In the genomic region with DNA sequence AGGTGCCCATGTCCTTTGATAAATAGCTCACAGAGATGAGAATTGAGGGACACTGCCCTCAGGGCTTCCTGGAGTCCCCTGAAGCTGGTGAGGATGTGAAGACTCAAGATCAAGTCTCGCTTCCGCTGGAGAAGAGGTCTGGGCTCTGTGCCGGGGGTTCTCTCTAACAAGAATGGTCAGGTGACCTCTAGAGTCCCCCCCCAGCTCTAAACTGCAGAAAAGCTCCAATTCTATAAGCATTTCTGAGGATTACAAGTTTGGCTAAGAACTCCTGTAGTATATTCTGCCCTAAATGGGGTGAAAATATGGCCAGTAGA, we compare ENCODE assay signal across 10 cellular contexts. TPM values are rescaled to one million over a fixed set of nuclear protein-coding genes. Genes with fewer than 3 reads are reported as not detected.
DNase-seq lines count a peak whose midpoint lies in the region; ATAC-seq and TF ChIP-seq lines count a peak whose summit lies in the region.
"Had no signal": no experiment of that assay in that cellular context is flagged by ENCODE, and none has a peak within 500 bp of the region (broad histone marks: within the 10 kb centered on the region; RNA-seq: fewer than 3 reads in every experiment).

No MANE protein-coding gene starts in this region.

- H3K27ac Mint-ChIP-seq in CD14-positive monocyte: peak overlapping the region; percentile 88 to 98 (median 96)

- H3K79me1 ChIP-seq in trophoblast cell (ENCODE audit: low read length): no peaks in the 10 kb centered on the region

- H3K4ac ChIP-seq in trophoblast cell (ENCODE audit: low read depth, low read length): no peak overlapping the region

- no peak for ATAC-seq in HG02938 (IDR thresholded peaks at IDR 0.05; ENCODE audit: unreplicated experiment)

- H4K91ac ChIP-seq in trophoblast cell (ENCODE audit: low read depth, low read length): no peak overlapping the region

- H2BK5ac ChIP-seq in trophoblast cell (ENCODE audit: low read depth, low read length, poor library complexity): no peak overlapping the region

- peak overlapping the region; percentile 52 to 78 for H3K4me3 Mint-ChIP-seq in CD14-positive monocyte

- no peak for DNase-seq in CD14-positive monocyte (ENCODE audit: low spot score)
- no peak for DNase-seq in dorsolateral prefrontal cortex
- no peak for DNase-seq in trophoblast cell
- DNase-seq in NCI-H2196 (lab: John Stamatoyannopoulos, UW; ENCODE audit: unreplicated experiment): no peak
- no peak for DNase-seq in G401 (ENCODE audit: low spot score)
- no peak for DNase-seq in GM03348 (ENCODE audit: low spot score)
- DNase-seq: glutamatergic neuron, MG63 had no signal

- intact Hi-C loops in CD14-positive monocyte (cut with micrococcal nuclease): loop anchor here in 1 of 2 donors (1.0 to 10.0 kb wide), 2 partner anchors 9 to 136 kb away; a partner anchor contains a TSS
- intact Hi-C loops in dorsolateral prefrontal cortex (cut with DNase I): no loop called here

- no peaks in the 10 kb centered on the region for H4K20me1 ChIP-seq in OCI-LY3 (ENCODE audit: insufficient read depth, low read length)

- no CpG with 5 or more reads among the region's 3 CpGs for WGBS in trophoblast cell (ENCODE audit: extremely low coverage, insufficient coverage, insufficient read length)

- H3K36me3 ChIP-seq in OCI-LY3 (replicated peaks; ENCODE audit: low read depth, low read length) (peaks cover 13% of the 10 kb centered on the region), trophoblast cell (ENCODE audit: control insufficient read depth in 1 of 2, insufficient read depth in 2 of 2, low read length in 2 of 2) (no peaks in the 10 kb centered on the region)

- H3K27me3 ChIP-seq in OCI-LY3 (ENCODE audit: low read depth, low read length): no peaks in the 10 kb centered on the region
- no peaks in the 10 kb centered on the region for H3K27me3 ChIP-seq in dorsolateral prefrontal cortex
- H3K27me3 ChIP-seq in trophoblast cell (ENCODE audit: insufficient read depth, low read length): no peaks in the 10 kb centered on the region
- H3K27me3 ChIP-seq: MG63 had no signal

- peak overlapping the region; percentile 78 for H3K9ac ChIP-seq in OCI-LY3 (ENCODE audit: low read length)
- no peak overlapping the region for H3K9ac ChIP-seq in trophoblast cell (ENCODE audit: low read length)

- H3K18ac ChIP-seq in trophoblast cell (ENCODE audit: low read length): peak overlapping the region; percentile 22

- in situ Hi-C loops in G401 (cut with HindIII; ENCODE audit: low sequenced_read_pairs): no loop called here

- no peak overlapping the region for H4K8ac ChIP-seq in trophoblast cell (ENCODE audit: low read depth, low read length)

- no peak overlapping the region for H4K12ac ChIP-seq in trophoblast cell (ENCODE audit: low read depth, low read length)

- H3K4me1 Mint-ChIP-seq in CD14-positive monocyte: peaks cover 69% of the 10 kb centered on the region

- peak overlapping the region; percentile 60 for H3K4me2 ChIP-seq in OCI-LY3 (ENCODE audit: low read length)
- no peak overlapping the region for H3K4me2 ChIP-seq in trophoblast cell (ENCODE audit: low read length)

- no peaks in the 10 kb centered on the region for H3K9me3 Mint-ChIP-seq in CD14-positive monocyte

- no peak overlapping the region for H3K23ac ChIP-seq in trophoblast cell (ENCODE audit: low read length)

- H3K27ac ChIP-seq in OCI-LY3 (ENCODE audit: low read length): peak overlapping the region; percentile 98
- peak overlapping the region in 44 of 59 donors; percentile 1 to 79 (median 47) for H3K27ac ChIP-seq in dorsolateral prefrontal cortex
- H3K27ac ChIP-seq in trophoblast cell (ENCODE audit: low read depth, low read length): no peak overlapping the region

- H2BK120ac ChIP-seq in trophoblast cell (ENCODE audit: insufficient read depth, low read length, poor library complexity): no peak overlapping the region

- H3K79me2 ChIP-seq in OCI-LY3 (ENCODE audit: low read length) (peaks cover 99% of the 10 kb centered on the region), trophoblast cell (ENCODE audit: control insufficient read depth, insufficient read depth, low read length, poor library complexity) (no peaks in the 10 kb centered on the region)

- H3K14ac ChIP-seq in trophoblast cell (ENCODE audit: low read length): no peak overlapping the region

- TF ChIP-seq CTCF in CD14-positive monocyte (IDR thresholded peaks at IDR 0.05): no peak
- TF ChIP-seq CTCF in OCI-LY3 (IDR thresholded peaks at IDR 0.05; ENCODE audit: low read depth, low read length): no peak
- no peak for TF ChIP-seq CTCF in dorsolateral prefrontal cortex (IDR thresholded peaks at IDR 0.05 in 54 of 56, conservative IDR thresholded peaks at IDR 0.05 in 2 of 56; ENCODE audit: low read depth in 1 of 56, partially characterized antibody in 56 of 56)

- H3K4me1 ChIP-seq in OCI-LY3 (ENCODE audit: low read length) (peaks cover 100% of the 10 kb centered on the region), trophoblast cell (ENCODE audit: control insufficient read depth in 1 of 2, insufficient read depth in 2 of 2, low read length in 2 of 2) (peaks cover 2 to 5% of the 10 kb centered on the region in 2 experiments)

- no peak overlapping the region for H2BK12ac ChIP-seq in trophoblast cell (ENCODE audit: low read length)

- H3K36me3 Mint-ChIP-seq in CD14-positive monocyte: peaks cover 6 to 23% of the 10 kb centered on the region in 2 donors

- H2AFZ ChIP-seq in OCI-LY3 (ENCODE audit: low read depth, low read length) (no peak overlapping the region), trophoblast cell (ENCODE audit: insufficient read depth, low read length, poor library complexity) (no peak overlapping the region)

- H3K27me3 Mint-ChIP-seq in CD14-positive monocyte (ENCODE audit: low read depth in 3 of 3): peaks cover 0 to 4% (median 0%) of the 10 kb centered on the region in 3 donors

- no peak overlapping the region for H2AK5ac ChIP-seq in trophoblast cell (ENCODE audit: low read length)

- H3K4me3 ChIP-seq in OCI-LY3 (ENCODE audit: low read length): peak overlapping the region; percentile 53
- no peak overlapping the region for H3K4me3 ChIP-seq in dorsolateral prefrontal cortex
- H3K4me3 ChIP-seq in trophoblast cell (ENCODE audit: low read depth, low read length): no peak overlapping the region
- H3K4me3 ChIP-seq: MG63 had no signal

- H3K9me3 ChIP-seq in OCI-LY3 (ENCODE audit: insufficient read depth, low read length): no peaks in the 10 kb centered on the region
- no peaks in the 10 kb centered on the region for H3K9me3 ChIP-seq in trophoblast cell (ENCODE audit: insufficient read depth, low read depth, low read length)
- H3K9me3 ChIP-seq: MG63 had no signal

RNA-seq across cellular contexts. Expression of a gene that starts 32.4 kb away (rescaled TPM):
- 10 to 100 TPM in 1 of 2 donors, 1 to 10 TPM in 1; 9.3 to 10.3 TPM for polyA plus RNA-seq in CD14-positive monocyte
- 10 to 100 TPM; 37.1 to 95.3 (median 57.4) TPM for total RNA-seq in dorsolateral prefrontal cortex
- 15.7 and 16.3 TPM in 2 replicates for polyA plus RNA-seq in trophoblast cell (2013)
- total RNA-seq in G401 (2014; rRNA removed; shearing (Covaris generic)): 23.2 and 33.5 TPM in 2 replicates
